ENCODE assay signal across 24 cellular contexts in genomic region chr9:526904-527591, GRCh38. TPM values are rescaled to one million over a fixed set of nuclear protein-coding genes. Genes with fewer than 3 reads are reported as not detected.
DNase-seq lines count a peak whose midpoint lies in the region; ATAC-seq and TF ChIP-seq lines count a peak whose summit lies in the region.
"Had no signal": no experiment of that assay in that cellular context is flagged by ENCODE, and none has a peak within 500 bp of the region (broad histone marks: within the 10 kb centered on the region; RNA-seq: fewer than 3 reads in every experiment).

No MANE protein-coding gene starts in this region.

- H3K27me3 ChIP-seq in foreskin keratinocyte = no peaks in the 10 kb centered on the region
- H3K27me3 ChIP-seq: esophagus squamous epithelium, neutrophil had no signal

- peak; percentile 61 for ATAC-seq in GM19467 (IDR thresholded peaks at IDR 0.05; ENCODE audit: unreplicated experiment)
- ATAC-seq in HG03342 (IDR thresholded peaks at IDR 0.05; ENCODE audit: unreplicated experiment) = peak; percentile 62
- ATAC-seq in foreskin keratinocyte = peak; percentile 47
- ATAC-seq in HG03097 (IDR thresholded peaks at IDR 0.05; ENCODE audit: low FRiP score, unreplicated experiment) = no peak
- ATAC-seq: T-helper 17 cell had no signal

- no peak overlapping the region for H3K27ac ChIP-seq in foreskin keratinocyte
- H3K27ac ChIP-seq: esophagus squamous epithelium, neutrophil had no signal

- DNase-seq in DMS53 (lab: John Stamatoyannopoulos, UW) (peak; percentile 56), foreskin keratinocyte (peak in 1 of 2 donors; percentile 28), SKM-1 treated with dmso at 0.1 percent for 144 hours (lab: John Stamatoyannopoulos, UW; ENCODE audit: unreplicated experiment) (no peak), ACHN (no peak)
- DNase-seq in activated CD8-positive, alpha-beta memory T cell treated with anti-CD3 and anti-CD28 coated beads for 24 hours = no peak
- DNase-seq: activated CD4-positive, alpha-beta T cell treated with anti-CD3 and anti-CD28 coated beads, Interleukin-2, amount 50 U/mL, for 4 hours; activated naive CD4-positive, alpha-beta T cell; amygdala; CD4-positive, alpha-beta T cell; central memory CD4-positive, alpha-beta T cell; esophagus squamous epithelium; HCEC 1CT; Kasumi-1; NCI-H1105; NCI-H2081; NCI-H524; retina; stimulated activated CD4-positive, alpha-beta T cell treated with anti-CD3 and anti-CD28 coated beads, Interleukin-12 subunit alpha, Interleukin-12 subunit beta, amount 100 ng/mL, for 4 hours; substantia nigra; T-helper 17 cell had no signal

- TF ChIP-seq CTCF in foreskin keratinocyte (conservative IDR thresholded peaks at IDR 0.05) = no peak

- in situ Hi-C loops in ACHN (cut with HindIII; ENCODE audit: low pct_ligation_motif_present, low pct_unique_long_range_greater_than_20kb, low sequenced_read_pairs) = no loop called here

- peaks cover 19% of the 10 kb centered on the region for H3K4me1 ChIP-seq in foreskin keratinocyte

RNA-seq across cellular contexts. Expression of gene KANK1, which starts 22.6 kb away (rescaled TPM):
- 62.4 and 81.6 TPM in 2 replicates for total RNA-seq in foreskin keratinocyte
- 27.9 and 37.3 TPM in 2 replicates for polyA plus RNA-seq in foreskin keratinocyte
